In the genomic region with DNA sequence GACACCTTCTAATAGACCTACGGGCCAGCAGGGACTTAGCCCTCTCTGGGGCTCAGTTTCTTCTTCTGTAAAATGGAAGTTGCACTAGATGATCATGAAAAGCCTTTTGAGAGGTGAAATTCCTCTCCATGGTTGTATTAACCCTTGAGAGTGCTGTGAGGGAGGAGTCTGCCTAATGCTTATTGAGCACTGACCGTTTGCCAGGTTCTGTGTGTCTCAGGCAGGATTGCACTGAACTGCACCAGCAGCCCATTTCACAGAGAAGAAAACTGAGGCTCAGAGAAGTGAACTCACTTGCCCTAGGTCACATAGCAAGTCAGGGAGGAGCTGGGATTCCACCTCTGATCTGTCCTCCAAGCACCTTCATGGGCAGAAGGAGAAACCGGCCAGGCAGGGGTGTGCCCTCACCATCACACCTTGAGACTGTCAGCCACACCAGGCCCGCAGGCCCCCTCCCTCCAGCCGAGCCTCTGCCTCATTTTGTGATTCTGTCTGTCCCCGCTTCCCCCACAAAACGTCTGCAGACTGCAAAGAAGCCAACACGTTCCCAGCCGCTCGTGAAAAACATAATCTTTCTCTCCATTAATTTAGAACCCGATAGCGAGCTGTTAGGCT, we compare ENCODE assay signal across 33 cellular contexts. TPM values are rescaled to one million over a fixed set of nuclear protein-coding genes. Genes with fewer than 3 reads are reported as not detected.
"Had no signal": no experiment of that assay in that cellular context is flagged by ENCODE, and none has a peak within 500 bp of the region (broad histone marks: within the 10 kb centered on the region; RNA-seq: fewer than 3 reads in every experiment).

No MANE protein-coding gene starts in this region.

- H3K36me3 Mint-ChIP-seq: activated naive CD8-positive, alpha-beta T cell; brain had no signal

- FAIRE-seq: astrocyte had no signal

- H3K36me3 ChIP-seq: cardiac muscle cell, SJCRH30 had no signal

- H3K4me2 ChIP-seq: SK-N-SH had no signal

- H3K4me3 ChIP-seq: cardiac muscle cell, SJCRH30 had no signal

- H3K27ac Mint-ChIP-seq: activated CD4-positive, alpha-beta memory T cell treated with anti-CD3 and anti-CD28 coated beads, Interleukin-2, amount 10 ng/mL, durations not matched to agents 7 days and 5 days; activated CD4-positive, alpha-beta T cell treated with anti-CD3 and anti-CD28 coated beads, Interleukin-2, amount 10 ng/mL, durations not matched to agents 7 days and 5 days; activated naive CD4-positive, alpha-beta T cell treated with anti-CD3 and anti-CD28 coated beads for 36 hours; activated naive CD8-positive, alpha-beta T cell; activated T-helper 17 cell treated with anti-CD3 and anti-CD28 coated beads, Interleukin-2, amount 50 U/mL, for 72 hours had no signal

- H3K4me1 Mint-ChIP-seq: activated CD4-positive, alpha-beta memory T cell treated with anti-CD3 and anti-CD28 coated beads, Interleukin-2, amount 10 ng/mL, durations not matched to agents 7 days and 5 days; activated CD4-positive, alpha-beta T cell treated with anti-CD3 and anti-CD28 coated beads, Interleukin-2, amount 10 ng/mL, durations not matched to agents 7 days and 5 days; activated T-helper 17 cell treated with anti-CD3 and anti-CD28 coated beads, Interleukin-2, amount 50 U/mL, for 72 hours had no signal

- ATAC-seq: activated T-helper 17 cell treated with anti-CD3 and anti-CD28 coated beads, Interleukin-2, amount 50 U/mL, for 72 hours; Panc1 had no signal

- H3K4me3 Mint-ChIP-seq: activated CD4-positive, alpha-beta memory T cell treated with anti-CD3 and anti-CD28 coated beads, Interleukin-2, amount 10 ng/mL, durations not matched to agents 7 days and 5 days; activated CD4-positive, alpha-beta T cell treated with anti-CD3 and anti-CD28 coated beads, Interleukin-2, amount 10 ng/mL, durations not matched to agents 7 days and 5 days; activated naive CD4-positive, alpha-beta T cell treated with anti-CD3 and anti-CD28 coated beads for 36 hours; activated naive CD8-positive, alpha-beta T cell; activated T-helper 17 cell treated with anti-CD3 and anti-CD28 coated beads, Interleukin-2, amount 50 U/mL, for 72 hours; brain had no signal

- H3K27me3 Mint-ChIP-seq: activated CD4-positive, alpha-beta T cell treated with anti-CD3 and anti-CD28 coated beads, Interleukin-2, amount 10 ng/mL, durations not matched to agents 7 days and 5 days had no signal

- H3K9me3 ChIP-seq: SJCRH30, SK-N-SH had no signal

- H3K27ac ChIP-seq: cardiac muscle cell, SJCRH30, VCaP had no signal

- H3K9ac ChIP-seq: SK-N-SH had no signal

- DNase-seq: activated CD4-positive, alpha-beta memory T cell treated with anti-CD3 and anti-CD28 coated beads, Interleukin-2, amount 10 ng/mL, durations not matched to agents 7 days and 5 days; activated CD4-positive, alpha-beta T cell treated with anti-CD3 and anti-CD28 coated beads, Interleukin-2, amount 10 ng/mL, durations not matched to agents 7 days and 5 days; activated CD4-positive, CD25-positive, alpha-beta regulatory T cell; activated gamma-delta T cell; activated naive CD4-positive, alpha-beta T cell treated with anti-CD3 and anti-CD28 coated beads for 36 hours; activated T-cell treated with anti-CD3 and anti-CD28 coated beads for 4 hours; activated T-cell treated with anti-CD3 and anti-CD28 coated beads, Interleukin-2, amount 50 U/mL, for 48 hours; Kasumi-1; KBM-7; NCI-H1105 treated with DMSO at 0.1 percent for 48 hours; NCI-H1436 treated with DMSO at 0.1 percent for 48 hours; NCI-H187 treated with DMSO at 0.1 percent for 48 hours; NCI-H2081 treated with DMSO at 0.1 percent for 48 hours; NCI-H2171; NCI-H345; NCI-H510A treated with DMSO at 0.1 percent for 48 hours; NCI-H69; NK-92 treated with Interleukin-12 subunit alpha and Interleukin-12 subunit beta, amount 100 ng/mL, for 24 hours; OCI-M1; Right ventricle myocardium superior; RPMI8226; SK-N-SH; T-helper 1 cell had no signal

- H3K27me3 ChIP-seq: cardiac muscle cell, SJCRH30 had no signal

- H3K9me3 Mint-ChIP-seq: activated CD4-positive, alpha-beta memory T cell treated with anti-CD3 and anti-CD28 coated beads, Interleukin-2, amount 10 ng/mL, durations not matched to agents 7 days and 5 days; activated CD4-positive, alpha-beta T cell treated with anti-CD3 and anti-CD28 coated beads, Interleukin-2, amount 10 ng/mL, durations not matched to agents 7 days and 5 days; activated naive CD4-positive, alpha-beta T cell treated with anti-CD3 and anti-CD28 coated beads for 36 hours; activated T-helper 17 cell treated with anti-CD3 and anti-CD28 coated beads, Interleukin-2, amount 50 U/mL, for 72 hours; brain had no signal

RNA-seq across cellular contexts. Expression of a gene that starts 46.2 kb away (rescaled TPM):
- total RNA-seq: activated CD4-positive, alpha-beta memory T cell treated with anti-CD3 and anti-CD28 coated beads, Interleukin-2, amount 10 ng/mL, durations not matched to agents 7 days and 5 days; activated CD4-positive, alpha-beta T cell treated with anti-CD3 and anti-CD28 coated beads, Interleukin-2, amount 10 ng/mL, durations not matched to agents 7 days and 5 days; activated CD8-positive, alpha-beta memory T cell treated with anti-CD3 and anti-CD28 coated beads for 36 hours; activated naive CD4-positive, alpha-beta T cell treated with anti-CD3 and anti-CD28 coated beads for 36 hours; activated T-helper 17 cell treated with anti-CD3 and anti-CD28 coated beads, Interleukin-2, amount 50 U/mL, for 72 hours; cardiac muscle cell; T-helper 2 cell treated with Interferon-gamma antibody and Interleukin-4, amounts not matched to agents 100 ng/mL and 5 ng/mL, for 36 hours had no signal
- polyA plus RNA-seq: cardiac muscle cell had no signal

RNA-seq across cellular contexts. Expression of a gene that starts 49.3 kb away (rescaled TPM):
- total RNA-seq: activated CD8-positive, alpha-beta memory T cell treated with anti-CD3 and anti-CD28 coated beads for 36 hours; activated naive CD4-positive, alpha-beta T cell treated with anti-CD3 and anti-CD28 coated beads for 36 hours had no signal
